ENCODE assay signal across 1 cellular context in genomic region chr20:57375652-57376230, GRCh38.
TF ChIP-seq lines count a peak whose summit lies in the region.

No MANE protein-coding gene starts in this region.

TF ChIP-seq in WTC11, 78 proteins besides CTCF, POLR2A, EP300 and RAD21 (continued from another document):
- no peak for TF ChIP-seq E2F1 (CRISPR knock-in tag; IDR thresholded peaks at IDR 0.05)
- no peak for TF ChIP-seq IRF1 (CRISPR knock-in tag; IDR thresholded peaks at IDR 0.05)
TF ChIP-seq in WTC11: peak in this region for 0.
